ENCODE assay signal across 6 cellular contexts in genomic region chr1:2908081-2908480, GRCh38.
"Had no signal": no experiment of that assay in that cellular context is flagged by ENCODE, and none has a peak within 500 bp of the region (broad histone marks: within the 10 kb centered on the region; RNA-seq: fewer than 3 reads in every experiment).

No MANE protein-coding gene starts in this region.

- DNase-seq: IMR-90, KBM-7 had no signal

- H3K4me1 Mint-ChIP-seq: IgD-negative memory B cell had no signal

- H3K4me3 ChIP-seq: K562 had no signal

- H3K9me3 Mint-ChIP-seq: IgD-negative memory B cell had no signal

- H3K36me3 Mint-ChIP-seq: IgD-negative memory B cell had no signal

- H3K4me3 Mint-ChIP-seq: IgD-negative memory B cell had no signal

- H3K27ac ChIP-seq: HL-60 had no signal

- ATAC-seq: HepG2 had no signal
